In the genomic region with DNA sequence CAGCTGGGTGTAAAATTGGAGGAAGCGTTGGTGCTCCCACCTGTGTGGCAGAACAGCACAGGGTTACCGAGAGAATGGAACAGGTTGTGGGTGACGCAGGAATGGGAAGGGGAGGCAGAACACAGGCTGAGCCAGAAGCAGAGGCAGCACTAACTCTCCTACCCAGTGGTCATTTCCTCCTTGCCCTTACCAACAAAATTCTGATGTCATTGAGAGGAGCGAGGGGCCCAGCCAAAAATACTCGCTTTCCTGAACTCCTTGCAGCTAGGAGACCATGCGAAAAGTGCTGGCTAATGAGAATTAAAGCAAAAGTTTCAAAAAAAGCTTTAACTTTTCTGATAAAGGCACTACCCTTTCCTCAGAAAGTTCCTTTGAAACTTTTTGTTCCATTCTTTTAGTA, we compare ENCODE assay signal across 30 cellular contexts. TPM values are rescaled to one million over a fixed set of nuclear protein-coding genes. Genes with fewer than 3 reads are reported as not detected.
"Had no signal": no experiment of that assay in that cellular context is flagged by ENCODE, and none has a peak within 500 bp of the region (broad histone marks: within the 10 kb centered on the region; RNA-seq: fewer than 3 reads in every experiment).

No MANE protein-coding gene starts in this region.

- H3K36me3 Mint-ChIP-seq: natural killer cell; neural progenitor cell; stimulated activated effector memory CD8-positive, alpha-beta T cell treated with anti-CD3 and anti-CD28 coated beads, Interleukin-12 subunit alpha, Interleukin-12 subunit beta, amount 100 ng/mL, for 72 hours; stimulated activated naive B cell treated with anti-CD40 and anti-IgM and Interleukin-4, amounts not matched to agents 10 μg/mL and 1 μg/mL and 100 μg/mL, for 72 hours had no signal

- H3K4me3 ChIP-seq: neural progenitor cell, ovary, psoas muscle, right lobe of liver, sigmoid colon, stomach, thoracic aorta, thyroid gland, tibial nerve, upper lobe of left lung, vagina had no signal

- H3K79me2 ChIP-seq: parathyroid adenoma had no signal

- H3K27me3 ChIP-seq: neural progenitor cell, ovary, right lobe of liver, sigmoid colon, thyroid gland, tibial nerve, upper lobe of left lung, vagina had no signal

- H3K4me1 ChIP-seq: neural progenitor cell, parathyroid adenoma, psoas muscle, right lobe of liver, sigmoid colon, stomach, thyroid gland, tibial nerve, upper lobe of left lung, vagina had no signal

- H3K27ac Mint-ChIP-seq: naive thymus-derived CD4-positive, alpha-beta T cell; natural killer cell; nephron; neural progenitor cell; progenitor cell of endocrine pancreas; stimulated activated effector memory CD8-positive, alpha-beta T cell treated with anti-CD3 and anti-CD28 coated beads, Interleukin-12 subunit alpha, Interleukin-12 subunit beta, amount 100 ng/mL, for 72 hours; stimulated activated naive B cell treated with anti-CD40 and anti-IgM and Interleukin-4, amounts not matched to agents 10 μg/mL and 1 μg/mL and 100 μg/mL, for 72 hours; stimulated activated naive CD8-positive, alpha-beta T cell treated with anti-CD3 and anti-CD28 coated beads, Interleukin-15, Interleukin-2, amounts not matched to agents 100 ng/mL and 50 ng/mL, for 24 hours had no signal

- H3K9me3 ChIP-seq: ovary, psoas muscle, right lobe of liver, sigmoid colon, stomach, thoracic aorta, thyroid gland, tibial nerve, upper lobe of left lung, vagina had no signal

- H3K36me3 ChIP-seq: neural progenitor cell, ovary, right lobe of liver, sigmoid colon, stomach, thoracic aorta, thyroid gland, tibial nerve, upper lobe of left lung, vagina had no signal

- H3K27ac ChIP-seq: neural progenitor cell, ovary, parathyroid adenoma, psoas muscle, right lobe of liver, sigmoid colon, stomach, thoracic aorta, thyroid gland, tibial nerve, upper lobe of left lung, vagina had no signal

- H3K4me2 ChIP-seq: neural progenitor cell had no signal

- H3K9me3 Mint-ChIP-seq: natural killer cell; nephron; neural progenitor cell; stimulated activated naive B cell treated with anti-CD40 and anti-IgM and Interleukin-4, amounts not matched to agents 10 μg/mL and 1 μg/mL and 100 μg/mL, for 72 hours; stimulated activated naive CD8-positive, alpha-beta T cell treated with anti-CD3 and anti-CD28 coated beads, Interleukin-15, Interleukin-2, amounts not matched to agents 100 ng/mL and 50 ng/mL, for 24 hours had no signal

- ATAC-seq: naive thymus-derived CD4-positive, alpha-beta T cell; natural killer cell; psoas muscle; right cardiac atrium; right lobe of liver; stimulated activated effector memory CD8-positive, alpha-beta T cell treated with anti-CD3 and anti-CD28 coated beads, Interleukin-12 subunit alpha, Interleukin-12 subunit beta, amount 100 ng/mL, for 72 hours; stimulated activated naive B cell treated with anti-CD40 and anti-IgM and Interleukin-4, amounts not matched to agents 10 μg/mL and 1 μg/mL and 100 μg/mL, for 72 hours had no signal

- H3K9ac ChIP-seq: neural progenitor cell, parathyroid adenoma had no signal

- DNase-seq: naive thymus-derived CD4-positive, alpha-beta T cell; natural killer cell; occipital lobe; ovary; posterior cingulate gyrus; psoas muscle; right cardiac atrium; right lobe of liver; sigmoid colon; small intestine; stimulated activated CD4-positive, alpha-beta T cell treated with anti-CD3 and anti-CD28 coated beads, Interleukin-15, amount 100 ng/mL, for 24 hours; stimulated activated CD4-positive, alpha-beta T cell treated with anti-CD3 and anti-CD28 coated beads, Interleukin-2, amount 100 ng/mL, for 24 hours; stimulated activated CD4-positive, alpha-beta T cell treated with anti-CD3 and anti-CD28 coated beads, Interleukin-2, amount 100 ng/mL, for 48 hours; stimulated activated CD4-positive, alpha-beta T cell treated with anti-CD3 and anti-CD28 coated beads, Interleukin-4, amount 100 ng/mL, for 24 hours; stimulated activated naive B cell treated with anti-CD40 and anti-IgM and Interleukin-4, amounts not matched to agents 10 μg/mL and 1 μg/mL and 100 μg/mL, for 72 hours; stimulated activated naive CD4-positive, alpha-beta T cell treated with Interleukin-2 at 50 U/mL for 16 hours; stomach; thyroid gland; trophoblast cell; upper lobe of left lung had no signal

- H2AFZ ChIP-seq: neural progenitor cell, parathyroid adenoma had no signal

- H3K4me1 Mint-ChIP-seq: naive thymus-derived CD4-positive, alpha-beta T cell; natural killer cell; nephron; neural progenitor cell; stimulated activated effector memory CD8-positive, alpha-beta T cell treated with anti-CD3 and anti-CD28 coated beads, Interleukin-12 subunit alpha, Interleukin-12 subunit beta, amount 100 ng/mL, for 72 hours; stimulated activated naive B cell treated with anti-CD40 and anti-IgM and Interleukin-4, amounts not matched to agents 10 μg/mL and 1 μg/mL and 100 μg/mL, for 72 hours had no signal

- H3K4me3 Mint-ChIP-seq: naive thymus-derived CD4-positive, alpha-beta T cell; natural killer cell; nephron; neural progenitor cell; stimulated activated effector memory CD8-positive, alpha-beta T cell treated with anti-CD3 and anti-CD28 coated beads, Interleukin-12 subunit alpha, Interleukin-12 subunit beta, amount 100 ng/mL, for 72 hours; stimulated activated naive B cell treated with anti-CD40 and anti-IgM and Interleukin-4, amounts not matched to agents 10 μg/mL and 1 μg/mL and 100 μg/mL, for 72 hours; stimulated activated naive CD8-positive, alpha-beta T cell treated with anti-CD3 and anti-CD28 coated beads, Interleukin-15, Interleukin-2, amounts not matched to agents 100 ng/mL and 50 ng/mL, for 24 hours had no signal

RNA-seq across cellular contexts. Expression of a gene that starts 54.4 kb away (rescaled TPM):
- total RNA-seq: right cardiac atrium, ureter had no signal
- polyA plus RNA-seq: naive thymus-derived CD4-positive, alpha-beta T cell had no signal
